ENCODE assay signal across 8 cellular contexts in the genomic region with DNA sequence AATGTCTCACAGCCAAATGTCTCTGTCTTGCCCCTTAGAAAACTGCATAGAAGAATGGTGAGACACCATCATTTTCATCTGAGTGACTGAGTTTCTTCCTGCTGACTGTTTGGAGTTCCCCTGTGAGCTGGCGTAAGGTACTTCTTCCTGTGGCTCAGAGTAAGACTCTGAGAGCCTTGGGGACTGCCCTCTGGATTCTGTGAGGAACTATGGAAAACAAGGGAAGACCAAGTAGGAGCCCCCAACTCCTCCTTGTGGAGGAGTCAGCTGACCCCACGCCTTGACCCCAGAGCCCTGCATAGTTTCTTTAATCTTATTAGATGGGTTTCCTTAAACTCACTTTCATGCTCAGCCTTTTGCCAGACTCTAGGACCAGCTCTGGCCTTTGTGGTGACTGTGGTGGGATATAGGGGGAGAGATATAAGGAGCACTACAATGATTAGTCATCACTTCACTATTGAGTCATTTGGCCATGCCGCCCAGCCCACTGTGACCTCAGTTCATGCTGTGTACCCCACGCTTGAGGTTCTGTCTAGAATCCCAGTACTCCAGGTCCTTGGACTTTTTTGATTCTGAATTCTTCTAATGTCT. TPM values are rescaled to one million over a fixed set of nuclear protein-coding genes. Genes with fewer than 3 reads are reported as not detected.
DNase-seq lines count a peak whose midpoint lies in the region; ATAC-seq and TF ChIP-seq lines count a peak whose summit lies in the region.

No MANE protein-coding gene starts in this region.

- H3K4me3 ChIP-seq in cardiac fibroblast (replicated peaks in 1 of 2; ENCODE audit: low read depth in 2 of 2, low read length in 2 of 2) = no peak overlapping the region

- ATAC-seq in GM19025 (IDR thresholded peaks at IDR 0.05; ENCODE audit: low read depth, unreplicated experiment) = peak; percentile 78
- peak; percentile 74 for ATAC-seq in HG03060 (IDR thresholded peaks at IDR 0.05; ENCODE audit: low read depth, unreplicated experiment)
- no peak for ATAC-seq in WTC11
- no peak for ATAC-seq in Right ventricle myocardium superior (ENCODE audit: poor library complexity)

- no peak overlapping the region for H3K4me3 Mint-ChIP-seq in WTC11

- no peak overlapping the region for H3K27ac Mint-ChIP-seq in WTC11

- DNase-seq in T-helper 22 cell (ENCODE audit: low read depth) (peak; percentile 23), cardiac fibroblast (ENCODE audit: low read depth in 2 of 2) (peak; percentile 32 to 88), DMS 273 (lab: John Stamatoyannopoulos, UW; ENCODE audit: unreplicated experiment) (no peak), WTC11 (ENCODE audit: low spot score) (no peak), Right ventricle myocardium superior (no peak)
- peak; percentile 9 to 17 for DNase-seq in stimulated activated CD8-positive, alpha-beta memory T cell treated with anti-CD3 and anti-CD28 coated beads, Interleukin-2, amount 100 ng/mL, for 1 hour (ENCODE audit: low read depth in 2 of 2)

- POLR2A ChIA-PET in WTC11 (lab: Charles Lee) = no interaction called here

- intact Hi-C loops in Right ventricle myocardium superior (cut with DNase I) = no loop called here

- TF ChIP-seq CTCF in cardiac fibroblast (IDR thresholded peaks at IDR 0.05; ENCODE audit: low read depth, low read length) (no peak), WTC11 (IDR thresholded peaks at IDR 0.05) (no peak)

- H3K27me3 Mint-ChIP-seq in WTC11 (ENCODE audit: low read depth) = no peaks in the 10 kb centered on the region

- CTCF ChIA-PET in WTC11 (lab: Charles Lee) = interaction anchor here (0.7 kb wide), 1 partner anchor 198 kb away, joined by 4 read pairs; no protein-coding TSS in a partner anchor

- H3K9me3 Mint-ChIP-seq in WTC11 = no peaks in the 10 kb centered on the region

- H3K4me1 Mint-ChIP-seq in WTC11 = peaks cover 5% of the 10 kb centered on the region

- no peaks in the 10 kb centered on the region for H3K36me3 Mint-ChIP-seq in WTC11

TF ChIP-seq in WTC11, 78 proteins besides CTCF, POLR2A, EP300 and RAD21:
- TF ChIP-seq, protein P1, sequence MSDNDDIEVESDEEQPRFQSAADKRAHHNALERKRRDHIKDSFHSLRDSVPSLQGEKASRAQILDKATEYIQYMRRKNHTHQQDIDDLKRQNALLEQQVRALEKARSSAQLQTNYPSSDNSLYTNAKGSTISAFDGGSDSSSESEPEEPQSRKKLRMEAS (CRISPR knock-in tag; IDR thresholded peaks at IDR 0.05) = no peak
- TF ChIP-seq, protein P2, sequence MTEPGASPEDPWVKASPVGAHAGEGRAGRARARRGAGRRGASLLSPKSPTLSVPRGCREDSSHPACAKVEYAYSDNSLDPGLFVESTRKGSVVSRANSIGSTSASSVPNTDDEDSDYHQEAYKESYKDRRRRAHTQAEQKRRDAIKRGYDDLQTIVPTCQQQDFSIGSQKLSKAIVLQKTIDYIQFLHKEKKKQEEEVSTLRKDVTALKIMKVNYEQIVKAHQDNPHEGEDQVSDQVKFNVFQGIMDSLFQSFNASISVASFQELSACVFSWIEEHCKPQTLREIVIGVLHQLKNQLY (CRISPR knock-in tag; IDR thresholded peaks at IDR 0.05) = no peak
- TF ChIP-seq, protein P3, sequence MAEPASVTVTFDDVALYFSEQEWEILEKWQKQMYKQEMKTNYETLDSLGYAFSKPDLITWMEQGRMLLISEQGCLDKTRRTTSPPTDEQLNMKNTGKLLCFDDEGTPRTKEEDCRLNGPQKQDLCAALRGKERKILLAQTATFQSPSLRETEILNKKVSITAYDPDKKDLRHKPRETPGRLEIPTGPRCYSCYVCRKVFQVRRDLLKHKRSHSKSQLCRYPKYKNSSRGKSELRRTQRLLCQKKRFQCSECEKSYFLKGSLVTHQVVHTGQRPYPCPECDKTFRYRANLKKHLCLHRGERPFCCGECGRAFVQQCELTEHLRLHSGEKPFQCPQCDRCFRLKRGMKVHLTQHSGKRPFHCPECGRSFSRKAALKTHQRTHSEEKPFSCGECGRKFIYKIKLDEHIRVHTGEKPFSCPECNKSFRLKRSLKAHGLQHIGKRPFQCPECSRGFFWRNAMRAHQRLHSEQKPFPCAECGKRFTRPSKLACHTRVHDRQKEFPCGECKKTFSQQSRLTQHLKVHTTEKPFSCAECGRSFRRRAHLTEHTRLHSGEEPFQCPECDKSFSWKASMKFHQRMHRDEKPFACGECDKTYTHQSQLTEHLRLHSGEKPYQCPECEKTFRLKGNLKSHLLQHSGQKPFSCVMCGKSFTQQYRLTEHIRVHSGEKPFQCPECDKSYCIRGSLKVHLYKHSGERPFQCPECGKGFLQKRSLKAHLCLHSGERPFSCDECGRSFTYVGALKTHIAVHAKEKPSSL (CRISPR knock-in tag; conservative IDR thresholded peaks at IDR 0.05) = no peak
- TF ChIP-seq FOXK1 (CRISPR knock-in tag; IDR thresholded peaks at IDR 0.05) (no peak), NFE2L1 (CRISPR knock-in tag; IDR thresholded peaks at IDR 0.05) (no peak), FOXJ3 (CRISPR knock-in tag; IDR thresholded peaks at IDR 0.05; ENCODE audit: borderline replicate concordance) (no peak)
- TF ChIP-seq, protein P4, sequence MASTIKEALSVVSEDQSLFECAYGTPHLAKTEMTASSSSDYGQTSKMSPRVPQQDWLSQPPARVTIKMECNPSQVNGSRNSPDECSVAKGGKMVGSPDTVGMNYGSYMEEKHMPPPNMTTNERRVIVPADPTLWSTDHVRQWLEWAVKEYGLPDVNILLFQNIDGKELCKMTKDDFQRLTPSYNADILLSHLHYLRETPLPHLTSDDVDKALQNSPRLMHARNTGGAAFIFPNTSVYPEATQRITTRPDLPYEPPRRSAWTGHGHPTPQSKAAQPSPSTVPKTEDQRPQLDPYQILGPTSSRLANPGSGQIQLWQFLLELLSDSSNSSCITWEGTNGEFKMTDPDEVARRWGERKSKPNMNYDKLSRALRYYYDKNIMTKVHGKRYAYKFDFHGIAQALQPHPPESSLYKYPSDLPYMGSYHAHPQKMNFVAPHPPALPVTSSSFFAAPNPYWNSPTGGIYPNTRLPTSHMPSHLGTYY (CRISPR knock-in tag; IDR thresholded peaks at IDR 0.05) = no peak

RNA-seq across cellular contexts. Expression of a gene that starts 51.8 kb away (rescaled TPM):
- total RNA-seq in WTC11 (2021) (32.2 to 34.9 TPM (median 32.5 TPM) in 3 replicates), Right ventricle myocardium superior (13.6 TPM)

Comparison
In these comparisons a context has a peak if more than half of its experiments do, and no peak if none do; other contexts are left out.
1. ATAC-seq: peak in GM19025 (single experiment) and HG03060 (single experiment); none in WTC11 (single experiment) and Right ventricle myocardium superior (single experiment).
2. DNase-seq: peak in T-helper 22 cell (single experiment), cardiac fibroblast (2 of 2) and stimulated activated CD8-positive, alpha-beta memory T cell treated with anti-CD3 and anti-CD28 coated beads, Interleukin-2, amount 100 ng/mL, for 1 hour (2 of 2); none in DMS 273 (single experiment), WTC11 (single experiment) and Right ventricle myocardium superior (single experiment).